In genomic region chr18:14449995-14450653, GRCh38 we compare ENCODE assay signal across 7 cellular contexts.
A peak's percentile ranks its signal among the peaks of the same experiment; 100 is the strongest.
DNase-seq lines count a peak whose midpoint lies in the region; ATAC-seq and TF ChIP-seq lines count a peak whose summit lies in the region.
"Not testable (repeated sequence)": the region's sequence is repeated elsewhere in the genome, so short reads cannot be mapped to it uniquely, and the experiment has no call there.

No MANE protein-coding gene starts in this region.

- H3K27me3 Mint-ChIP-seq in central memory CD8-positive, alpha-beta T cell: not testable (repeated sequence)

- H3K27ac ChIP-seq in VCaP (peak overlapping the region; percentile 45; the same call in 1 of the 2 replicates), right atrium auricular region (peak overlapping the region; percentile 61 to 73)

- 0 out of 2 replicates have a peak, but pooled peaks have one; percentile 2 for TF ChIP-seq CTCF in LNCaP clone FGC (IDR thresholded peaks at IDR 0.05; ENCODE audit: control insufficient read depth, extremely low read depth, insufficient read depth)
- TF ChIP-seq CTCF in VCaP (conservative IDR thresholded peaks at IDR 0.05); right atrium auricular region (IDR thresholded peaks at IDR 0.05); omental fat pad (IDR thresholded peaks at IDR 0.05): not testable (repeated sequence)

- H3K36me3 ChIP-seq in right atrium auricular region: not testable (repeated sequence)

- not testable (repeated sequence) for H3K4me1 ChIP-seq in right atrium auricular region

- H3K4me3 ChIP-seq in LNCaP clone FGC (ENCODE audit: low read depth, low read length) (peak overlapping the region; percentile 15; the same call in 1 of the 2 replicates), right atrium auricular region (peak overlapping the region; percentile 35 to 56)

- H3K9me3 Mint-ChIP-seq in central memory CD8-positive, alpha-beta T cell: not testable (repeated sequence)

- not testable (repeated sequence) for H3K27ac Mint-ChIP-seq in central memory CD8-positive, alpha-beta T cell (ENCODE audit: low read depth)

- not testable (repeated sequence) for H3K9me3 ChIP-seq in right atrium auricular region

- H3K4me1 Mint-ChIP-seq in central memory CD8-positive, alpha-beta T cell: not testable (repeated sequence)

- DNase-seq in LNCaP clone FGC (ENCODE audit: low read depth); central memory CD8-positive, alpha-beta T cell (ENCODE audit: low spot score in 2 of 2); right atrium auricular region (ENCODE audit: low spot score); omental fat pad (ENCODE audit: low spot score): not testable (repeated sequence)
- peak; percentile 7 for DNase-seq in activated T-helper 9 cell treated with anti-CD3 and anti-CD28 coated beads, Interleukin-2, amount 50 U/mL, for 16 hours (ENCODE audit: low read depth)
- peak; percentile 3 for DNase-seq in stimulated activated CD4-positive, alpha-beta T cell treated with anti-CD3 and anti-CD28 coated beads, Interleukin-2, amount 100 ng/mL, for 48 hours

- H3K27me3 ChIP-seq in right atrium auricular region: not testable (repeated sequence)

- peak; percentile 65 for ATAC-seq in central memory CD8-positive, alpha-beta T cell (replicated peaks; ENCODE audit: extremely low read depth, poor library complexity, severe bottlenecking)
- ATAC-seq in omental fat pad (ENCODE audit: low FRiP score): peak; percentile 91

- H3K36me3 Mint-ChIP-seq in central memory CD8-positive, alpha-beta T cell (ENCODE audit: insufficient read depth): not testable (repeated sequence)

- H3K4me3 Mint-ChIP-seq in central memory CD8-positive, alpha-beta T cell: not testable (repeated sequence)
